ENCODE assay signal across 17 cellular contexts in the genomic region with DNA sequence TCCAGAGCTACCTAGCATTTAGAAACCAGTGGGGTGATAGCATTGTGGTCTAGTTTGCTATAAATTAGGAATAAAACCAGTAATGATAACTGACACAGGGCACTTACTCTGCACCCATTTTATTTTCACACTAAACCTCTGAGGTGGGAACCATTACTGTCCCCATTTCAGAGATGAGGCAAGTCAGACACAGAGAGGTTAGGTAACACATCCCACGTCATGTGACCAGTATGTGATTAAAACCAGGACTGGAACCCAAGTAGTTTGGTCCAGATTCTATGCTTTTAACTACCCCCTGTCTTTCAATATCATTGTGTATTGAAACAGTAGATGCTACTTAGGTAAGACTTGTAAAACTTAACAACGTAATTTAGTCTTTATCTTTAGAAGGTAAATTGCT.
DNase-seq lines count a peak whose midpoint lies in the region; ATAC-seq and TF ChIP-seq lines count a peak whose summit lies in the region.
"Had no signal": no experiment of that assay in that cellular context is flagged by ENCODE, and none has a peak within 500 bp of the region (broad histone marks: within the 10 kb centered on the region; RNA-seq: fewer than 3 reads in every experiment).

No MANE protein-coding gene starts in this region.

- ATAC-seq in GM19035 (IDR thresholded peaks at IDR 0.05; ENCODE audit: unreplicated experiment), result peak; percentile 28
- ATAC-seq in HG02840 (IDR thresholded peaks at IDR 0.05; ENCODE audit: low FRiP score, unreplicated experiment), result peak; percentile 46
- ATAC-seq in HG03565 (IDR thresholded peaks at IDR 0.05; ENCODE audit: unreplicated experiment), result peak; percentile 52
- no peak for ATAC-seq in upper lobe of left lung (ENCODE audit: low FRiP score in 2 of 2)
- ATAC-seq: psoas muscle had no signal

- peaks cover 18% of the 10 kb centered on the region for H3K4me1 Mint-ChIP-seq in chondrocyte (ENCODE audit: low read depth)
- peaks cover 9% of the 10 kb centered on the region for H3K4me1 Mint-ChIP-seq in MCF 10A (ENCODE audit: insufficient read depth, unreplicated experiment)

- TF ChIP-seq POLR2A in upper lobe of left lung (IDR thresholded peaks at IDR 0.05), result no peak

- H3K9me3 Mint-ChIP-seq in chondrocyte (ENCODE audit: low read depth), result no peaks in the 10 kb centered on the region
- H3K9me3 Mint-ChIP-seq in MCF 10A (ENCODE audit: unreplicated experiment), result no peaks in the 10 kb centered on the region
- H3K9me3 Mint-ChIP-seq: dendritic cell treated with granulocyte-macrophage colony-stimulating factor and Interleukin-4, amounts not matched to agents 40 ng/mL and 50 ng/mL, for 4 days had no signal

- H3F3A ChIP-seq in DOHH2 (ENCODE audit: control insufficient read depth, insufficient read depth), result peaks cover 15% of the 10 kb centered on the region

- no peaks in the 10 kb centered on the region for H3K9me2 ChIP-seq in DOHH2 (replicated peaks; ENCODE audit: control insufficient read depth, low read length)

- TF ChIP-seq CTCF in DOHH2 (IDR thresholded peaks at IDR 0.05; ENCODE audit: low read depth, low read length, poor library complexity, severe bottlenecking) (no peak), chondrocyte (IDR thresholded peaks at IDR 0.05) (no peak), MCF 10A (IDR thresholded peaks at IDR 0.05; ENCODE audit: unreplicated experiment) (no peak), upper lobe of left lung (IDR thresholded peaks at IDR 0.05) (no peak)

- no peak overlapping the region for H3K27ac ChIP-seq in DOHH2 (ENCODE audit: low read depth, low read length)
- H3K27ac ChIP-seq in upper lobe of left lung, result no peak overlapping the region
- H3K27ac ChIP-seq: esophagus muscularis mucosa, HL-60, psoas muscle had no signal

- H3K79me2 ChIP-seq in DOHH2 (ENCODE audit: control insufficient read depth, low read length), result no peaks in the 10 kb centered on the region

- H3K27me3 ChIP-seq in DOHH2 (ENCODE audit: control insufficient read depth, low read length) (no peaks in the 10 kb centered on the region), upper lobe of left lung (no peaks in the 10 kb centered on the region)
- H3K27me3 ChIP-seq: esophagus muscularis mucosa had no signal

- no peak overlapping the region for H3K4me3 Mint-ChIP-seq in chondrocyte (ENCODE audit: unreplicated experiment)
- no peak overlapping the region for H3K4me3 Mint-ChIP-seq in MCF 10A (ENCODE audit: unreplicated experiment)
- H3K4me3 Mint-ChIP-seq: dendritic cell treated with granulocyte-macrophage colony-stimulating factor and Interleukin-4, amounts not matched to agents 40 ng/mL and 50 ng/mL, for 4 days had no signal

- DNase-seq in chondrocyte (ENCODE audit: low spot score) (no peak), T-helper 1 cell (no peak), MCF 10A (ENCODE audit: unreplicated experiment) (no peak), upper lobe of left lung (no peak)
- DNase-seq: activated CD4-positive, alpha-beta T cell treated with anti-CD3 and anti-CD28 coated beads for 48 hours; HCEC 1CT; head of caudate nucleus; NCI-H2081; psoas muscle; T-helper 2 cell had no signal

- H3K9me3 ChIP-seq in DOHH2 (ENCODE audit: control insufficient read depth, insufficient read depth, low read length) (no peaks in the 10 kb centered on the region), upper lobe of left lung (no peaks in the 10 kb centered on the region)
- H3K9me3 ChIP-seq: esophagus muscularis mucosa, psoas muscle had no signal

- H3K27me3 Mint-ChIP-seq in chondrocyte (ENCODE audit: low read depth) (no peaks in the 10 kb centered on the region), MCF 10A (ENCODE audit: insufficient read depth, unreplicated experiment) (no peaks in the 10 kb centered on the region)
- H3K27me3 Mint-ChIP-seq: dendritic cell treated with granulocyte-macrophage colony-stimulating factor and Interleukin-4, amounts not matched to agents 40 ng/mL and 50 ng/mL, for 4 days had no signal

- H3K36me3 ChIP-seq in DOHH2 (ENCODE audit: control insufficient read depth, low read length), result no peaks in the 10 kb centered on the region
- H3K36me3 ChIP-seq in upper lobe of left lung, result peaks cover 0 to 7% (median 0%) of the 10 kb centered on the region in 4 donors
- H3K36me3 ChIP-seq: esophagus muscularis mucosa had no signal

- no peaks in the 10 kb centered on the region for H4K20me1 ChIP-seq in DOHH2 (ENCODE audit: control insufficient read depth, insufficient read depth, low read depth, low read length)

- BruUV-seq in MCF 10A (replicated peaks; lab: Mats Ljungman, UMichigan), result no TSS peak

- POLR2A ChIA-PET in MCF 10A (lab: Yijun Ruan, JAX), result no interaction called here

- H3K4me1 ChIP-seq in DOHH2 (ENCODE audit: control insufficient read depth, low read length), result peaks cover 41% of the 10 kb centered on the region
- peaks cover 23 to 29% (median 25%) of the 10 kb centered on the region in 4 donors for H3K4me1 ChIP-seq in upper lobe of left lung

- H3K4me3 ChIP-seq in DOHH2 (ENCODE audit: low read length) (no peak overlapping the region), upper lobe of left lung (no peak overlapping the region)
- H3K4me3 ChIP-seq: esophagus muscularis mucosa, psoas muscle had no signal

- WGBS in upper lobe of left lung, 2 donors, result 76 to 87% methylated on average over 2 of the region's 2 CpGs

- TF ChIP-seq EP300 in upper lobe of left lung (IDR thresholded peaks at IDR 0.05), result no peak

- intact Hi-C loops in MCF 10A (cut with micrococcal nuclease), result no loop called here

- H3K36me3 Mint-ChIP-seq in chondrocyte (ENCODE audit: low read depth) (no peaks in the 10 kb centered on the region), MCF 10A (ENCODE audit: insufficient read depth, unreplicated experiment) (no peaks in the 10 kb centered on the region)

- CTCF ChIA-PET in MCF 10A (lab: Yijun Ruan, JAX), result no interaction called here

- H3K27ac Mint-ChIP-seq in chondrocyte (ENCODE audit: unreplicated experiment), result no peak overlapping the region
- no peak overlapping the region for H3K27ac Mint-ChIP-seq in MCF 10A (ENCODE audit: low read depth, unreplicated experiment)
- H3K27ac Mint-ChIP-seq: dendritic cell treated with granulocyte-macrophage colony-stimulating factor and Interleukin-4, amounts not matched to agents 40 ng/mL and 50 ng/mL, for 4 days had no signal

- H3K4me2 ChIP-seq in DOHH2 (ENCODE audit: low read length), result peak overlapping the region; percentile 47

Comparison
In these comparisons a context has a peak if more than half of its experiments do, and no peak if none do; other contexts are left out.
1. ATAC-seq: peak in GM19035 (single experiment), HG02840 (single experiment) and HG03565 (single experiment); none in upper lobe of left lung (0 of 2).